Comparison of ENCODE assay signal across 8 cellular contexts in genomic region chr11:65625628-65626342, GRCh38. TPM values are rescaled to one million over a fixed set of nuclear protein-coding genes. Genes with fewer than 3 reads are reported as not detected.
DNase-seq lines count a peak whose midpoint lies in the region; ATAC-seq, FAIRE-seq and TF ChIP-seq lines count a peak whose summit lies in the region.

No MANE protein-coding gene starts in this region.

- H3K27ac ChIP-seq in RWPE2 (ENCODE audit: poor library complexity, severe bottlenecking) (no peak overlapping the region), astrocyte (ENCODE audit: low read depth, low read length) (no peak overlapping the region), hepatocyte (no peak overlapping the region)

- no peak overlapping the region for H2AFZ ChIP-seq in astrocyte (ENCODE audit: low read depth, low read length)
- H2AFZ ChIP-seq in hepatocyte: no peak overlapping the region

- no peaks in the 10 kb centered on the region for H3K4me1 ChIP-seq in RWPE2 (ENCODE audit: insufficient read depth, poor library complexity, severe bottlenecking)
- H3K4me1 ChIP-seq in astrocyte (ENCODE audit: insufficient read depth, low read length): no peaks in the 10 kb centered on the region
- H3K4me1 ChIP-seq in hepatocyte (ENCODE audit: insufficient read depth): no peaks in the 10 kb centered on the region

- DNase-seq in AG08395 (ENCODE audit: low spot score) (peak; percentile 52), GM19239 (ENCODE audit: insufficient read length, low spot score) (peak; percentile 87), RWPE2 (ENCODE audit: low spot score) (no peak), astrocyte (ENCODE audit: low read depth) (no peak), hepatocyte (ENCODE audit: low spot score) (peak; percentile 47), KG1 (lab: John Stamatoyannopoulos, UW) (no peak)
- peak; percentile 39 for DNase-seq in stimulated activated CD4-positive, alpha-beta T cell treated with anti-CD3 and anti-CD28 coated beads, Interleukin-1b, Interleukin-23, amount 100 ng/mL, for 48 hours

- TF ChIP-seq CTCF in RWPE2 (IDR thresholded peaks at IDR 0.05; ENCODE audit: poor library complexity, severe bottlenecking) (peak; percentile 22), astrocyte (IDR thresholded peaks at IDR 0.05; ENCODE audit: insufficient read depth, low read depth, low read length) (peak; percentile 27), hepatocyte (IDR thresholded peaks at IDR 0.05; ENCODE audit: poor library complexity) (peak; percentile 33)

- H3K27me3 Mint-ChIP-seq in astrocyte (ENCODE audit: low read depth, unreplicated experiment): no peaks in the 10 kb centered on the region

- 83% methylated on average over 27 of the region's 30 CpGs for WGBS in hepatocyte (ENCODE audit: low lambda C conversion rate, missing lambda C conversion rate)

- H3K4me3 Mint-ChIP-seq in astrocyte (ENCODE audit: unreplicated experiment): no peak overlapping the region

- H3K27me3 ChIP-seq in RWPE2 (ENCODE audit: insufficient read depth, poor library complexity, severe bottlenecking) (no peaks in the 10 kb centered on the region), astrocyte (ENCODE audit: insufficient read depth, low read length) (no peaks in the 10 kb centered on the region), hepatocyte (no peaks in the 10 kb centered on the region)

- no peak overlapping the region for H3K9ac ChIP-seq in astrocyte (ENCODE audit: low read length)

- no peaks in the 10 kb centered on the region for H3K4me1 Mint-ChIP-seq in astrocyte (ENCODE audit: low read depth, unreplicated experiment)

- H3K4me2 ChIP-seq in astrocyte (ENCODE audit: low read length) (no peak overlapping the region), hepatocyte (no peak overlapping the region)

- ATAC-seq in RWPE2 (ENCODE audit: low read depth) (0 out of 3 replicates have a peak, but pooled peaks have one; percentile 20), HG02642 (IDR thresholded peaks at IDR 0.05; ENCODE audit: poor library complexity, unreplicated experiment) (no peak)

- H4K20me1 ChIP-seq in astrocyte (ENCODE audit: insufficient read depth, low read length) (peaks cover 33% of the 10 kb centered on the region), hepatocyte (ENCODE audit: insufficient read depth, poor library complexity, severe bottlenecking) (no peaks in the 10 kb centered on the region)

- H3K4me3 ChIP-seq in RWPE2 (ENCODE audit: severe bottlenecking) (no peak overlapping the region), astrocyte (ENCODE audit: insufficient read depth, low read depth, low read length) (no peak overlapping the region), hepatocyte (no peak overlapping the region)

- H3K27ac Mint-ChIP-seq in astrocyte (ENCODE audit: unreplicated experiment): no peak overlapping the region

- H3K36me3 ChIP-seq in RWPE2 (ENCODE audit: low read depth) (peaks cover 72% of the 10 kb centered on the region), astrocyte (ENCODE audit: insufficient read depth, low read length) (peaks cover 17% of the 10 kb centered on the region), hepatocyte (replicated peaks; ENCODE audit: insufficient read depth, low read depth) (no peaks in the 10 kb centered on the region)

- no peaks in the 10 kb centered on the region for H3K9me3 Mint-ChIP-seq in astrocyte (ENCODE audit: unreplicated experiment)

- H3K36me3 Mint-ChIP-seq in astrocyte (ENCODE audit: low read depth, unreplicated experiment): peaks cover 4% of the 10 kb centered on the region

- H3K79me2 ChIP-seq in astrocyte (ENCODE audit: insufficient read depth, low read length) (peaks cover 11% of the 10 kb centered on the region), hepatocyte (no peaks in the 10 kb centered on the region)

- H3K9me3 ChIP-seq in RWPE2 (ENCODE audit: severe bottlenecking) (no peaks in the 10 kb centered on the region), astrocyte (ENCODE audit: insufficient read depth, low read depth, low read length) (no peaks in the 10 kb centered on the region), hepatocyte (ENCODE audit: low read depth) (no peaks in the 10 kb centered on the region)

- FAIRE-seq in GM19239 (lab: Jason Lieb, UNC) (no peak), astrocyte (lab: Jason Lieb, UNC) (no peak)

- no peaks in the 10 kb centered on the region for H3K9me2 ChIP-seq in hepatocyte (replicated peaks; ENCODE audit: insufficient read depth)

RNA-seq across cellular contexts. Expression of gene PCNX3, which starts 10.2 kb away (rescaled TPM):
- total RNA-seq in astrocyte (45.6 and 51.2 TPM in 2 replicates), hepatocyte (22.2 and 27.4 TPM in 2 replicates)
- 17.6 and 20.0 TPM in 2 replicates for polyA plus RNA-seq in hepatocyte

RNA-seq across cellular contexts. Expression of gene MAP3K11, which starts 11.8 kb away (rescaled TPM):
- total RNA-seq in astrocyte (55.4 and 61.3 TPM in 2 replicates), hepatocyte (39.3 and 40.5 TPM in 2 replicates)
- polyA plus RNA-seq in hepatocyte: 55.3 and 59.5 TPM in 2 replicates

RNA-seq across cellular contexts. Expression of gene SIPA1, which starts 12.1 kb away (rescaled TPM):
- total RNA-seq in astrocyte: 19.0 and 26.7 TPM in 2 replicates
- 15.6 and 19.1 TPM in 2 replicates for total RNA-seq in hepatocyte
- polyA plus RNA-seq in hepatocyte: 35.2 and 42.9 TPM in 2 replicates

RNA-seq across cellular contexts. Expression of gene KCNK7, which starts 30.2 kb away (rescaled TPM):
- total RNA-seq in astrocyte: 0.84 TPM in 1 of 2 replicates, not detected in the other
- not detected in 2 replicates for total RNA-seq in hepatocyte
- 0.37 TPM in 1 of 2 replicates, not detected in the other for polyA plus RNA-seq in hepatocyte

RNA-seq across cellular contexts. Expression of gene RELA, which starts 36.9 kb away (rescaled TPM):
- total RNA-seq in astrocyte (62.2 and 68.9 TPM in 2 replicates), hepatocyte (28.1 and 32.7 TPM in 2 replicates)
- 64.6 and 68.7 TPM in 2 replicates for polyA plus RNA-seq in hepatocyte

Comparison
In these comparisons a context has a peak if more than half of its experiments do, and no peak if none do; other contexts are left out.
1. DNase-seq: peak in AG08395 (single experiment), GM19239 (single experiment), hepatocyte (single experiment) and stimulated activated CD4-positive, alpha-beta T cell treated with anti-CD3 and anti-CD28 coated beads, Interleukin-1b, Interleukin-23, amount 100 ng/mL, for 48 hours (single experiment); none in RWPE2 (single experiment), astrocyte (single experiment) and KG1 (single experiment).
2. Peak in every context shown above with its lines, with median percentiles within 50 percentile points of each other: CTCF ChIP-seq.